7 cellular contexts compared by ENCODE assay signal in the genomic region with DNA sequence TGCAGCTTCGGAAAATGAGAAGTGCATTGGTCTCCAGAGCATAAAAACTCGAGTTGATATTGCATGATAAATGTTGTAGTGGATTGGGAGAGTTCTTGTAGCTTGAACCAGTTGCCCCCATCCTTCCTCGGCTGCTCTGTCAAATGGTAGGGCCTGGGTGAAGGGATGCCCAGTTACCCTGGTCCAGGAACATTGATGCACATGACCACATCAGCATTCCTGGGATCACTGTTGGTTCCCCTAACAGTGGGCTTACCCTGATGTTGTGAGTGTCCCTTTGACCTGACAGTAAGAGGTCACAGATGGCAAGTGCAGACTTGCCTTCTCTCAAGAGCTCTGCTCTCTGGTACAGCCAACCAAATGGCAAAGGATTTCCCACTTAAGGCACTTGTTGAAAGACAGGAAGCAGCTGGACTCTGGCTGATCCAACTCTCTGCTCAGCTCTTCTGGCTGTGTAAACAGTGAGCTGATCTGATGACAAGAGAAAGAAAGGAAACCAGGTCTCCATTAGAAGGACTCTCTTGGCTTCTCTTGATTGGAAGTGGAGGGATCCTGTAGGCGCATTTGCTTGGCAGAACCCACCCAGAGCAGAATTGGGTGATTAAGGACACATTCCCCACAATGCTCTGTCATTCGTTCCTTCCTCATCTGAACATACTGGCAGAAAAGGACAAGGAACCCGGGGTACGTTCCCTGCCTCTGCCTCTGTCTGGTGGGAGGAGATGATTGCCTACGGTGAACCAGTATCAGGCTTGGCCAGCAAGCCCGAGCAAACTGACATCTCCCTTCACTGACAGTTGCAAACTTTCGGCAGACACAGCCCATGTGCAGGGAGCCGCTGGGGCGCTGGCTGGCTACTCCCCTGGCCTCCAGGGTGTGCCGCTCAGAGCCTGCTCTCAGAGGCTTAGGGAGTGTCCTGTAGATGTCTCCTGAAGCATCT. TPM values are rescaled to one million over a fixed set of nuclear protein-coding genes. Genes with fewer than 3 reads are reported as not detected.
A peak's percentile ranks its signal among the peaks of the same experiment; 100 is the strongest.
DNase-seq lines count a peak whose midpoint lies in the region; ATAC-seq and TF ChIP-seq lines count a peak whose summit lies in the region.

No MANE protein-coding gene starts in this region.

- ATAC-seq in heart right ventricle (peak; percentile 83 to 92 (median 88)), GM21576 (IDR thresholded peaks at IDR 0.05; ENCODE audit: unreplicated experiment) (no peak)

- H3K27ac ChIP-seq in SJCRH30, result peak overlapping the region; percentile 70
- H3K27ac ChIP-seq in heart right ventricle, result peak overlapping the region; percentile 21 to 83 (median 68)
- H3K27ac ChIP-seq in testis, result no peak overlapping the region

- peaks cover 25% of the 10 kb centered on the region for H3K4me1 ChIP-seq in SJCRH30
- peaks cover 16 to 59% (median 48%) of the 10 kb centered on the region in 9 donors for H3K4me1 ChIP-seq in heart right ventricle
- H3K4me1 ChIP-seq in testis, result peaks cover 11% of the 10 kb centered on the region

- intact Hi-C loops in heart right ventricle (cut with DNase I), result no loop called here
- intact Hi-C loops in testis (cut with DNase I; ENCODE audit: low total_unique reads), result no loop called here

- H3K27me3 ChIP-seq in MG63 (no peaks in the 10 kb centered on the region), SJCRH30 (no peaks in the 10 kb centered on the region), heart right ventricle (no peaks in the 10 kb centered on the region), testis (no peaks in the 10 kb centered on the region)

- no peaks in the 10 kb centered on the region for H3K36me3 ChIP-seq in MG63
- no peaks in the 10 kb centered on the region for H3K36me3 ChIP-seq in SJCRH30
- peaks cover 0 to 4% (median 0%) of the 10 kb centered on the region in 9 donors for H3K36me3 ChIP-seq in heart right ventricle
- no peaks in the 10 kb centered on the region for H3K36me3 ChIP-seq in testis (ENCODE audit: low read depth, missing control alignments)

- H3K4me3 ChIP-seq in MG63, result no peak overlapping the region
- H3K4me3 ChIP-seq in SJCRH30, result peak overlapping the region; percentile 42
- H3K4me3 ChIP-seq in heart right ventricle, result peak overlapping the region in 5 of 10 donors; percentile 2 to 28 (median 14)
- no peak overlapping the region for H3K4me3 ChIP-seq in testis

- no peaks in the 10 kb centered on the region for H3K9me3 ChIP-seq in MG63
- no peaks in the 10 kb centered on the region for H3K9me3 ChIP-seq in SJCRH30 (replicated peaks)
- no peaks in the 10 kb centered on the region for H3K9me3 ChIP-seq in heart right ventricle
- H3K9me3 ChIP-seq in testis, result no peaks in the 10 kb centered on the region

- TF ChIP-seq CTCF in heart right ventricle (IDR thresholded peaks at IDR 0.05) (peak in 3 of 9 donors; percentile 17 to 23 (median 21)), testis (IDR thresholded peaks at IDR 0.05) (no peak)

- DNase-seq in MG63 (peak; percentile 47), SJCRH30 (peak; percentile 85 to 92), heart right ventricle (peak; percentile 47 to 69), testis (peak; percentile 26), hippocampal formation (lab: John Stamatoyannopoulos, UW) (no peak), COLO829 (ENCODE audit: low spot score) (no peak)

- WGBS in heart right ventricle, 2 donors, result 20 to 22% methylated on average over 13 of the region's 13 CpGs
- 61 to 63% methylated on average over 12 to 13 of the region's 13 CpGs for WGBS in testis, 2 donors

- TF ChIP-seq POLR2A in testis (IDR thresholded peaks at IDR 0.05), result no peak

RNA-seq across cellular contexts. Expression of a gene that starts 29.3 kb away (rescaled TPM):
- not detected in 2 replicates for total RNA-seq in MG63 (2014; rRNA removed; shearing (Covaris generic); ENCODE audit: low replicate concordance)
- 0.08 TPM in 1 of 2 replicates, not detected in the other for total RNA-seq in SJCRH30 (2014; rRNA removed; shearing (Covaris generic))
- total RNA-seq in heart right ventricle, result 100 to 1,000 TPM in 3 of 10 donors, 10 to 100 TPM in 7; 69.7 to 135 (median 94.9) TPM
- 10 to 100 TPM; 60.7 to 69.5 TPM for polyA plus RNA-seq in heart right ventricle
- 10 to 100 TPM in 1 of 2 donors, 1 to 10 TPM in 1; 5.0 to 14.4 TPM for total RNA-seq in testis
- polyA plus RNA-seq in testis (ENCODE audit: insufficient read depth, low read depth, low replicate concordance), result 4.2 TPM

Comparison
In these comparisons a context has a peak if more than half of its experiments do, and no peak if none do; other contexts are left out.
1. DNase-seq: peak in MG63 (single experiment), SJCRH30 (2 of 2), heart right ventricle (2 of 2) and testis (single experiment); none in hippocampal formation (0 of 2) and COLO829 (single experiment).
2. H3K27ac ChIP-seq: peak in SJCRH30 (single experiment) and heart right ventricle (10 of 10); none in testis (0 of 2).
3. RNA of a gene that starts 29.3 kb away (total RNA-seq): 69.7 to 135 TPM in heart right ventricle; 5.0 to 14.4 TPM in testis, 0.08 TPM in SJCRH30 and not detected in MG63; every median in the first group is over 4 times any median in the second.